ENCODE assay signal across 9 cellular contexts in genomic region chr6:150142657-150143501, GRCh38. TPM values are rescaled to one million over a fixed set of nuclear protein-coding genes. Genes with fewer than 3 reads are reported as not detected.
DNase-seq lines count a peak whose midpoint lies in the region; ATAC-seq and TF ChIP-seq lines count a peak whose summit lies in the region.
"Had no signal": no experiment of that assay in that cellular context is flagged by ENCODE, and none has a peak within 500 bp of the region (broad histone marks: within the 10 kb centered on the region; RNA-seq: fewer than 3 reads in every experiment).

A gene with protein sequence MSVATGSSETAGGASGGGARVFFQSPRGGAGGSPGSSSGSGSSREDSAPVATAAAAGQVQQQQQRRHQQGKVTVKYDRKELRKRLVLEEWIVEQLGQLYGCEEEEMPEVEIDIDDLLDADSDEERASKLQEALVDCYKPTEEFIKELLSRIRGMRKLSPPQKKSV (plus strand): TSS chr6:150143044. CDS start chr6:150143193, 149 bp downstream.

- H3K4me3 Mint-ChIP-seq in naive thymus-derived CD8-positive, alpha-beta T cell: peak within 1 kb of the TSS; percentile 1 to 76 (median 61)

- no peak within 1 kb of the TSS for H3K27ac Mint-ChIP-seq in naive thymus-derived CD8-positive, alpha-beta T cell

- intact Hi-C loops in upper lobe of right lung (cut with DNase I): no loop called here

- DNase-seq in HuH-7.5 (ENCODE audit: low spot score) (peak; percentile 37), upper lobe of right lung (peak; percentile 88)
- peak in 1 of 10 donors; percentile 13 for DNase-seq in naive thymus-derived CD8-positive, alpha-beta T cell
- DNase-seq in activated CD4-positive, CD25-positive, alpha-beta regulatory T cell (lab: John Stamatoyannopoulos, UW): no peak

- POLR2A ChIA-PET in naive thymus-derived CD8-positive, alpha-beta T cell (lab: Charles Lee): no interaction called here

- H3K4me3 ChIP-seq in upper lobe of right lung: peak within 1 kb of the TSS; percentile 53

- no peaks in the 10 kb centered on the region for H3K36me3 ChIP-seq in upper lobe of right lung
- H3K36me3 ChIP-seq: neutrophil had no signal

- ATAC-seq in esophagus mucosa (peak; percentile 81), upper lobe of right lung (peak; percentile 87), HG02623 (IDR thresholded peaks at IDR 0.05; ENCODE audit: unreplicated experiment) (no peak)
- ATAC-seq in naive thymus-derived CD8-positive, alpha-beta T cell: no peak

- peaks cover 55% of the 10 kb centered on the region for H3K27me3 ChIP-seq in upper lobe of right lung

- peaks cover 0 to 21% (median 10%) of the 10 kb centered on the region in 4 donors for H3K4me1 Mint-ChIP-seq in naive thymus-derived CD8-positive, alpha-beta T cell

- H3K27ac ChIP-seq in C4-2B (peak within 1 kb of the TSS; percentile 41), VCaP (peak within 1 kb of the TSS; percentile 23; the same call in 1 of the 2 replicates), upper lobe of right lung (peak within 1 kb of the TSS; percentile 37)
- H3K27ac ChIP-seq: neutrophil had no signal

- peaks cover 40 to 74% (median 58%) of the 10 kb centered on the region in 5 donors for H3K27me3 Mint-ChIP-seq in naive thymus-derived CD8-positive, alpha-beta T cell

- no peak for TF ChIP-seq CTCF in C4-2B (conservative IDR thresholded peaks at IDR 0.05)
- TF ChIP-seq CTCF in VCaP (conservative IDR thresholded peaks at IDR 0.05): no peak
- no peak for TF ChIP-seq CTCF in upper lobe of right lung (IDR thresholded peaks at IDR 0.05)

- peaks cover 0 to 1% (median 0%) of the 10 kb centered on the region in 9 donors for H3K9me3 Mint-ChIP-seq in naive thymus-derived CD8-positive, alpha-beta T cell

- no peaks in the 10 kb centered on the region for H3K36me3 Mint-ChIP-seq in naive thymus-derived CD8-positive, alpha-beta T cell

- peaks cover 18% of the 10 kb centered on the region for H3K4me1 ChIP-seq in upper lobe of right lung

- H3K9me3 ChIP-seq in upper lobe of right lung: no peaks in the 10 kb centered on the region
- H3K9me3 ChIP-seq: neutrophil had no signal

RNA-seq across cellular contexts. Expression of the gene that starts here (rescaled TPM):
- total RNA-seq in esophagus mucosa (36.0 TPM), upper lobe of right lung (10.0 TPM)
- total RNA-seq in naive thymus-derived CD8-positive, alpha-beta T cell: not detected
- under 1 TPM in 1 of 3 donors, not detected in 2; 0.24 TPM for polyA plus RNA-seq in naive thymus-derived CD8-positive, alpha-beta T cell

Comparison
In these comparisons a context has a peak if more than half of its experiments do, and no peak if none do; other contexts are left out.
1. RNA of the gene that starts here (total RNA-seq): 36.0 TPM in esophagus mucosa (single experiment) and 10.0 TPM in upper lobe of right lung (single experiment); not detected in naive thymus-derived CD8-positive, alpha-beta T cell; every median in the first group is over 10 times any median in the second.
2. DNase-seq: peak in HuH-7.5 (single experiment) and upper lobe of right lung (single experiment); none in activated CD4-positive, CD25-positive, alpha-beta regulatory T cell (0 of 4).
3. ATAC-seq: peak in esophagus mucosa (single experiment) and upper lobe of right lung (single experiment); none in naive thymus-derived CD8-positive, alpha-beta T cell (0 of 2) and HG02623 (single experiment).
4. Peak in every context shown above with its lines, with median percentiles within 50 percentile points of each other: H3K27ac ChIP-seq.